In genomic region chr19:37983916-37984315, GRCh38 we compare ENCODE assay signal across 26 cellular contexts.
DNase-seq lines count a peak whose midpoint lies in the region; ATAC-seq, FAIRE-seq and TF ChIP-seq lines count a peak whose summit lies in the region.
"Had no signal": no experiment of that assay in that cellular context is flagged by ENCODE, and none has a peak within 500 bp of the region (broad histone marks: within the 10 kb centered on the region; RNA-seq: fewer than 3 reads in every experiment).

No MANE protein-coding gene starts in this region.

- H3K27me3 Mint-ChIP-seq in naive B cell, result no peaks in the 10 kb centered on the region

- H2BK15ac ChIP-seq in H1 (ENCODE audit: low read length), result no peak overlapping the region

- CTCF ChIA-PET in H1 (lab: Charles Lee; ENCODE audit: partially characterized antibody), result interaction anchor here (0.6 to 17.8 kb wide), 6 partner anchors 8 to 81 kb away, joined by 3 to 259 read pairs (median 3); partner anchors contain the start of genes SIPA1L3 and WDR87

- no peak overlapping the region for H2BK20ac ChIP-seq in H1 (ENCODE audit: low read length)

- H3K4me1 Mint-ChIP-seq in naive B cell, result peaks cover 75 to 96% (median 93%) of the 10 kb centered on the region in 3 donors

- H3K9ac ChIP-seq in H1 (replicated peaks in 1 of 4; ENCODE audit: extremely low read depth in 1 of 4, low read depth in 3 of 4, low read length in 3 of 4), result no peak overlapping the region

- no peak overlapping the region for H2BK120ac ChIP-seq in H1 (replicated peaks; ENCODE audit: low read depth, low read length)

- no peak overlapping the region for H3K14ac ChIP-seq in H1 (ENCODE audit: insufficient read length)

- TF ChIP-seq POLR2A in H1 (IDR thresholded peaks at IDR 0.05; ENCODE audit: control extremely low read depth in 1 of 2, low read depth in 2 of 2, low read length in 2 of 2), result no peak

- H3K4me2 ChIP-seq in H1 (ENCODE audit: insufficient read depth in 1 of 2, low read depth in 2 of 2, low read length in 2 of 2), result no peak overlapping the region
- H3K4me2 ChIP-seq: hepatocyte had no signal

- no peak for TF ChIP-seq RAD21 in H1 (IDR thresholded peaks at IDR 0.05 in 1 of 2, conservative IDR thresholded peaks at IDR 0.05 in 1 of 2; ENCODE audit: low read depth in 2 of 2, low read length in 2 of 2)

- no peak overlapping the region for H2AFZ ChIP-seq in H1 (ENCODE audit: low read length)
- H2AFZ ChIP-seq: hepatocyte had no signal

- no peak overlapping the region for H2BK5ac ChIP-seq in H1 (ENCODE audit: low read depth, low read length)

- no peaks in the 10 kb centered on the region for H3K36me3 Mint-ChIP-seq in naive B cell

- peak overlapping the region; percentile 29 for H4K91ac ChIP-seq in H1 (replicated peaks; ENCODE audit: insufficient read length, low read length)

- no peaks in the 10 kb centered on the region for H3K23me2 ChIP-seq in H1 (ENCODE audit: low read depth, low read length)

- ATAC-seq in naive B cell (ENCODE audit: low read depth in 2 of 2) (no peak), HG02840 (IDR thresholded peaks at IDR 0.05; ENCODE audit: low FRiP score, unreplicated experiment) (no peak)
- ATAC-seq: Right ventricle myocardium inferior; stimulated activated naive CD8-positive, alpha-beta T cell treated with anti-CD3 and anti-CD28 coated beads, Interleukin-15, Interleukin-2, amounts not matched to agents 100 U/mL and 50 U/mL, for 24 hours had no signal

- H3K9me3 Mint-ChIP-seq in naive B cell, result no peaks in the 10 kb centered on the region
- H3K9me3 Mint-ChIP-seq: nephron had no signal

- no peak overlapping the region for H3K27ac ChIP-seq in H1 (ENCODE audit: low read depth, low read length)
- H3K27ac ChIP-seq: hepatocyte, upper lobe of left lung had no signal

- peak overlapping the region in 4 of 8 donors; percentile 5 to 68 (median 50) for H3K4me3 Mint-ChIP-seq in naive B cell
- H3K4me3 Mint-ChIP-seq: nephron had no signal

- peaks cover 0 to 48% of the 10 kb centered on the region in 2 experiments; a peak in 2 of 4 replicates for H3K79me2 ChIP-seq in H1 (ENCODE audit: control insufficient read depth in 1 of 2, insufficient read depth in 2 of 2, low read length in 2 of 2)

- TF ChIP-seq CTCF in H1 (IDR thresholded peaks at IDR 0.05; ENCODE audit: control extremely low read depth in 1 of 3, insufficient read depth in 1 of 3, low read depth in 1 of 3, low read length in 3 of 3), result no peak

- peaks cover 2 to 8% of the 10 kb centered on the region in 2 experiments for H4K20me1 ChIP-seq in H1 (replicated peaks in 1 of 2; ENCODE audit: control insufficient read depth in 1 of 2, insufficient read depth in 2 of 2, low read length in 2 of 2)

- no peak overlapping the region for H2AK5ac ChIP-seq in H1 (ENCODE audit: low read depth, low read length)

- H3K4ac ChIP-seq in H1 (replicated peaks; ENCODE audit: insufficient read length, low read depth, low read length), result no peak overlapping the region

- no peak overlapping the region for H3K56ac ChIP-seq in H1 (replicated peaks; ENCODE audit: insufficient read length, low read depth, low read length)

- WGBS in H1 (ENCODE audit: extremely low coverage in 1 of 2, insufficient coverage in 1 of 2, insufficient read length in 1 of 2, insufficient replicate concordance in 2 of 2, low coverage in 1 of 2, low lambda C conversion rate in 2 of 2, missing lambda C conversion rate in 1 of 2), 2 experiments, result 93% methylated on average over 10 of the region's 10 CpGs; no CpG with 5 or more reads in 1 of the 2 experiments

- H3K27me3 ChIP-seq in H1 (replicated peaks in 1 of 4; ENCODE audit: control insufficient read depth in 3 of 4, extremely low read depth in 1 of 4, insufficient read depth in 3 of 4, low read length in 3 of 4), result no peaks in the 10 kb centered on the region
- H3K27me3 ChIP-seq: BE2C, hepatocyte, upper lobe of left lung had no signal

- POLR2A ChIA-PET in H1 (lab: Charles Lee; ENCODE audit: partially characterized antibody), result interaction anchor here (1.3 to 1.8 kb wide), 2 partner anchors 16 to 21 kb away, joined by 3 to 7 read pairs; no protein-coding TSS in a partner anchor

- H3K23ac ChIP-seq in H1 (ENCODE audit: insufficient read length), result no peak overlapping the region

- H3K27ac Mint-ChIP-seq in naive B cell, result peak overlapping the region; percentile 89 to 98 (median 96)
- H3K27ac Mint-ChIP-seq: nephron had no signal

- peaks cover 10% of the 10 kb centered on the region for H3K79me1 ChIP-seq in H1 (ENCODE audit: low read depth, low read length)

- H3K18ac ChIP-seq in H1 (ENCODE audit: extremely low read depth, low read length), result no peak overlapping the region

- DNase-seq in activated effector memory CD4-positive, alpha-beta T cell treated with anti-CD3 and anti-CD28 coated beads, Interleukin-2, amount 50 U/mL, for 16 hours, result peak; percentile 33
- no peak for DNase-seq in activated effector memory CD4-positive, alpha-beta T cell treated with Interleukin-2 at 50 U/mL for 16 hours
- DNase-seq in H1 (ENCODE audit: low read depth in 1 of 2, low spot score in 2 of 2), result no peak
- no peak for DNase-seq in naive B cell
- DNase-seq in stimulated activated CD8-positive, alpha-beta memory T cell treated with anti-CD3 and anti-CD28 coated beads, Interleukin-4, amount 100 ng/mL, for 48 hours, result no peak
- DNase-seq in LoVo (ENCODE audit: low spot score), result no peak
- no peak for DNase-seq in cardiac septum (ENCODE audit: low spot score)
- DNase-seq: 8988T; activated CD8-positive, alpha-beta memory T cell treated with anti-CD3 and anti-CD28 coated beads, Interleukin-2, amount 50 U/mL, for 48 hours; activated gamma-delta T cell; BE2C; dermis blood vessel endothelial cell; H7; mesendoderm; NCI-H1417 treated with DMSO at 0.1 percent for 48 hours; NCI-H526; stimulated activated CD4-positive, alpha-beta T cell treated with anti-CD3 and anti-CD28 coated beads, Interleukin-2, amount 100 ng/mL, for 24 hours; stimulated activated naive CD8-positive, alpha-beta T cell treated with anti-CD3 and anti-CD28 coated beads, Interleukin-15, Interleukin-2, amounts not matched to agents 100 U/mL and 50 U/mL, for 24 hours; SW 1271 had no signal

- TF ChIP-seq EP300 in H1 (IDR thresholded peaks at IDR 0.05; ENCODE audit: borderline replicate concordance in 1 of 2, low read depth in 2 of 2, low read length in 2 of 2), result no peak

- H3K4me1 ChIP-seq in H1 (replicated peaks in 1 of 4; ENCODE audit: control insufficient read depth in 3 of 4, insufficient read depth in 4 of 4, low read length in 3 of 4), result peaks cover 4 to 30% (median 16%) of the 10 kb centered on the region in 4 experiments
- H3K4me1 ChIP-seq: BE2C had no signal

- no peak for FAIRE-seq in H1 (lab: Jason Lieb, UNC)
- FAIRE-seq: islet of Langerhans had no signal

- H2BK12ac ChIP-seq in H1 (ENCODE audit: low read depth, low read length), result no peak overlapping the region

- H3K9me3 ChIP-seq in H1 (ENCODE audit: insufficient read depth in 2 of 2, low read depth in 1 of 2, low read length in 1 of 2), result no peaks in the 10 kb centered on the region
- H3K9me3 ChIP-seq: BE2C, prostate gland, upper lobe of left lung had no signal

- H3K4me3 ChIP-seq in H1 (ENCODE audit: extremely low read depth in 1 of 4, insufficient read depth in 2 of 4, low read depth in 3 of 4, low read length in 4 of 4), result no peak overlapping the region
- H3K4me3 ChIP-seq: hepatocyte, prostate gland, upper lobe of left lung had no signal

- no peak overlapping the region for H4K5ac ChIP-seq in H1 (ENCODE audit: insufficient read length, low read depth, low read length)

- intact Hi-C loops in cardiac septum (cut with DNase I), result no loop called here

- no peak overlapping the region for H4K8ac ChIP-seq in H1 (ENCODE audit: extremely low read depth, insufficient read depth, low read length)

- H3K36me3 ChIP-seq in H1 (ENCODE audit: control insufficient read depth in 2 of 4, insufficient read depth in 4 of 4, low read length in 3 of 4), result no peaks in the 10 kb centered on the region; a peak in 1 of 8 replicates
- H3K36me3 ChIP-seq: BE2C, prostate gland, upper lobe of left lung had no signal

TF ChIP-seq in H1, 55 proteins besides CTCF, POLR2A, EP300 and RAD21:
- TF ChIP-seq CBX5 (IDR thresholded peaks at IDR 0.05; ENCODE audit: low read depth, low read length) (no peak), BACH1 (IDR thresholded peaks at IDR 0.05; ENCODE audit: low read length) (no peak), JUND (IDR thresholded peaks at IDR 0.05; ENCODE audit: low read length) (no peak), SAP30 (IDR thresholded peaks at IDR 0.05; ENCODE audit: insufficient read depth, insufficient replicate concordance, low read length) (no peak), E2F6 (IDR thresholded peaks at IDR 0.05) (no peak)
TF ChIP-seq in H1: peak in this region for 0.
